ENCODE assay signal across 10 cellular contexts in the genomic region with DNA sequence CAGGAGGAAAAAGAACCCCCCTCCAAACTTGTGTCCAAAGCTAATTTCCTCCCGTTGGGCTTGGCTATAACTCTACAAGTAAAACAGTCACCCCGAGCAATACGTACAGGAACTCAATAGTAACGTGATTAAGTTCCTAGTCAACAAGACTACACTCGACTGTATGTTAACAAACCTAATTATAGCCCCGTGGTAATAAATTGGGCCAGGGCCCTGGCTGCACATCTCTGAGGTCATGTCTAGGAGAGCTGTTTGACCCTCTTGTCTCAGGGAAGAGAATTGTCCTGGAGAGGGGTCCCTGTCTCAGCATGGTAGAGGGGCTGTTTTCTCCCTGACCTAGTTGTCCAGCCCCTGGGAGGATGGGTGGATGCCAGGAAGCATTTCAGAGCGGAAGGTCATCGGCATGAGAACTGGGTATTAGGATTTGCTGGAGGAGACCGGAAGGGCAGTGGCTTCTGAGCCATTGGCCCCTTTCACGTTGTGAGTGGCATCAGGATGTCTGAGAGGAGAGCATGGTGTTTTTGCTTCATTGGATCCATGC.
DNase-seq lines count a peak whose midpoint lies in the region; ATAC-seq, FAIRE-seq and TF ChIP-seq lines count a peak whose summit lies in the region.
"Had no signal": no experiment of that assay in that cellular context is flagged by ENCODE, and none has a peak within 500 bp of the region (broad histone marks: within the 10 kb centered on the region; RNA-seq: fewer than 3 reads in every experiment).

No MANE protein-coding gene starts in this region.

- H3K36me3 ChIP-seq in HUES6 (ENCODE audit: control insufficient read depth, insufficient read depth, low read length) (no peaks in the 10 kb centered on the region), ascending aorta (no peaks in the 10 kb centered on the region), kidney (ENCODE audit: control insufficient read depth in 1 of 2, insufficient read depth in 2 of 2, low read length in 2 of 2) (no peaks in the 10 kb centered on the region), skeletal muscle tissue (ENCODE audit: control insufficient read depth in 3 of 3, insufficient read depth in 3 of 3, low read length in 3 of 3) (no peaks in the 10 kb centered on the region)

- H3K27ac Mint-ChIP-seq in Calu3 (ENCODE audit: unreplicated experiment) = no peak overlapping the region

- no peak overlapping the region for H3K4me3 Mint-ChIP-seq in Calu3 (ENCODE audit: low read depth, unreplicated experiment)

- H3K9me3 ChIP-seq in HUES6 (ENCODE audit: control insufficient read depth, insufficient read depth, low read depth, low read length) (no peaks in the 10 kb centered on the region), ascending aorta (peaks cover 0 to 8% of the 10 kb centered on the region in 2 donors), kidney (ENCODE audit: control insufficient read depth in 1 of 2, low read length in 2 of 2) (no peaks in the 10 kb centered on the region), skeletal muscle tissue (ENCODE audit: control insufficient read depth in 3 of 3, low read length in 3 of 3) (no peaks in the 10 kb centered on the region)

- CTCF ChIA-PET in Calu3 (lab: Charles Lee) = interaction anchor here (0.7 to 1.3 kb wide), 6 partner anchors 10 to 106 kb away, joined by 3 to 8 read pairs (median 4); partner anchors contain the start of gene ZNF503

- H3K9me3 Mint-ChIP-seq in Calu3 (ENCODE audit: low read depth, unreplicated experiment) = peaks cover 2% of the 10 kb centered on the region

- no peaks in the 10 kb centered on the region for H3K27me3 Mint-ChIP-seq in Calu3 (ENCODE audit: unreplicated experiment)

- peaks cover 52% of the 10 kb centered on the region for H3K27me3 ChIP-seq in HUES6 (ENCODE audit: control insufficient read depth, insufficient read depth, low read length)
- H3K27me3 ChIP-seq in ascending aorta = no peaks in the 10 kb centered on the region
- H3K27me3 ChIP-seq in skeletal muscle tissue (ENCODE audit: control insufficient read depth in 3 of 3, insufficient read depth in 3 of 3, low read length in 3 of 3) = no peaks in the 10 kb centered on the region

- no peaks in the 10 kb centered on the region for H3K4me1 Mint-ChIP-seq in Calu3 (ENCODE audit: low read depth, unreplicated experiment)

- H3K4me1 ChIP-seq in HUES6 (ENCODE audit: control insufficient read depth, insufficient read depth, low read length) (peaks cover 12% of the 10 kb centered on the region), ascending aorta (peaks cover 11 to 23% of the 10 kb centered on the region in 2 donors), kidney (ENCODE audit: control insufficient read depth in 1 of 2, insufficient read depth in 1 of 2, low read depth in 1 of 2, low read length in 2 of 2) (peaks cover 2 to 8% of the 10 kb centered on the region in 2 donors), skeletal muscle tissue (ENCODE audit: control insufficient read depth in 3 of 3, insufficient read depth in 3 of 3, low read length in 3 of 3) (peaks cover 14 to 21% (median 19%) of the 10 kb centered on the region in 3 donors)

- H3K27ac ChIP-seq in HUES6 (ENCODE audit: low read depth, low read length) (no peak overlapping the region), ascending aorta (peak overlapping the region; percentile 91 to 94), kidney (ENCODE audit: low read depth in 2 of 2, low read length in 2 of 2) (peak overlapping the region; percentile 85 to 93), skeletal muscle tissue (ENCODE audit: low read depth, low read length) (peak overlapping the region; percentile 91)

- H3K36me3 Mint-ChIP-seq in Calu3 (ENCODE audit: insufficient read depth, unreplicated experiment) = no peaks in the 10 kb centered on the region

- intact Hi-C loops in ascending aorta (cut with DNase I) (loop anchor here (2.0 to 10.0 kb wide), 6 partner anchors 59 to 1719 kb away; partner anchors contain the start of genes SAMD8 and ZNF503), kidney (cut with DNase I) (no loop called here), Calu3 (cut with micrococcal nuclease; ENCODE audit: unreplicated experiment) (no loop called here)

- H3K4me3 ChIP-seq in HUES6 (ENCODE audit: low read depth, low read length) (peak overlapping the region; percentile 63; the same call in 1 of the 2 replicates), ascending aorta (peak overlapping the region; percentile 79 to 92), kidney (ENCODE audit: low read length in 2 of 2) (peak overlapping the region; percentile 21 to 61), skeletal muscle tissue (ENCODE audit: low read length in 3 of 3) (peak overlapping the region; percentile 49 to 84 (median 75))

- peak in 1 of 2 donors; percentile 75 for DNase-seq in ascending aorta (ENCODE audit: low spot score in 2 of 2)
- no peak for DNase-seq in kidney
- DNase-seq in NCI-H524 treated with DMSO at 0.1 percent for 48 hours (lab: John Stamatoyannopoulos, UW) = no peak
- DNase-seq in HT-29 (ENCODE audit: low spot score) = no peak
- no peak for DNase-seq in Calu3
- DNase-seq: midbrain, NCI-H1436 had no signal

- H3K9ac ChIP-seq in HUES6 (ENCODE audit: low read length) = no peak overlapping the region
- peak overlapping the region in 1 of 2 donors; percentile 42 for H3K9ac ChIP-seq in kidney (ENCODE audit: low read length in 2 of 2)
- H3K9ac ChIP-seq in skeletal muscle tissue (ENCODE audit: low read depth in 1 of 3, low read length in 3 of 3) = peak overlapping the region; percentile 64 to 92 (median 91)

- no peak for FAIRE-seq in kidney (lab: Jason Lieb, UNC)

- ATAC-seq in HG03025 (IDR thresholded peaks at IDR 0.05; ENCODE audit: low FRiP score, unreplicated experiment) = no peak

- BruUV-seq in Calu3 (replicated peaks; lab: Mats Ljungman, UMichigan) = no TSS peak

- TF ChIP-seq CTCF in ascending aorta (IDR thresholded peaks at IDR 0.05) = no peak
- TF ChIP-seq CTCF in kidney (IDR thresholded peaks at IDR 0.05; ENCODE audit: borderline replicate concordance, extremely low read depth, insufficient read depth) = no peak
- TF ChIP-seq CTCF in Calu3 (IDR thresholded peaks at IDR 0.05; ENCODE audit: unreplicated experiment) = no peak
